In genomic region chr2:224479826-224480225, GRCh38 we compare ENCODE assay signal across 1 cellular context.
TF ChIP-seq lines count a peak whose summit lies in the region.

No MANE protein-coding gene starts in this region.

TF ChIP-seq in WTC11, 78 proteins besides CTCF, POLR2A, EP300 and RAD21 (continued from another document):
- TF ChIP-seq AFF4 (CRISPR knock-in tag; IDR thresholded peaks at IDR 0.05; ENCODE audit: borderline replicate concordance) (no peak), CDX4 (CRISPR knock-in tag; IDR thresholded peaks at IDR 0.05; ENCODE audit: borderline replicate concordance) (no peak), GRHL2 (CRISPR knock-in tag; IDR thresholded peaks at IDR 0.05; ENCODE audit: insufficient replicate concordance, severe bottlenecking) (no peak), MLX (CRISPR knock-in tag; IDR thresholded peaks at IDR 0.05) (no peak), SOX15 (CRISPR knock-in tag; IDR thresholded peaks at IDR 0.05) (no peak), SP1 (CRISPR knock-in tag; conservative IDR thresholded peaks at IDR 0.05) (no peak), ZNF416 (CRISPR knock-in tag; IDR thresholded peaks at IDR 0.05) (no peak), ZNF232 (CRISPR knock-in tag; IDR thresholded peaks at IDR 0.05) (no peak), NR2C2 (CRISPR knock-in tag; IDR thresholded peaks at IDR 0.05) (no peak), ATF1 (CRISPR knock-in tag; IDR thresholded peaks at IDR 0.05) (no peak), JAZF1 (CRISPR knock-in tag; IDR thresholded peaks at IDR 0.05) (no peak), FOXK1 (CRISPR knock-in tag; IDR thresholded peaks at IDR 0.05) (no peak)
